8 cellular contexts compared by ENCODE assay signal in the genomic region with DNA sequence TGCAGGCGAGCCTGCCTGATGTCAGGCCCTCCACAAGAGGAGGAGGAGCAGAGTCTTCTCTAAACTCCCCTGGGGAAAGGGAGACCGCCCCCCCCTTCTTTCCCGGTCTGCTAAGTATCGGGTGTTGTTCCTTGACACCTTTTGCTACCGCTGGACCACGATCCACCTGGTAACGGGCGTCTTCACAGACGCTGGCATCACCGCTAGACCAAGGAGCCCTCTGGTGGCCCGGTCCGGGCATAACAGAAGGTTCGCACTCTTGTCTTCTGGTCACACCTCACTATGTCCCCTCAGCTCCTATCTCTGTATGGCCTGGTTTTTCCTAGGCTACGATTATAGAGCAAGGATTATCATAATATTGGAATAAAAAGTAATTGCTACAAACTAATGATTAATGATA.
DNase-seq lines count a peak whose midpoint lies in the region; TF ChIP-seq lines count a peak whose summit lies in the region.
"Not testable (repeated sequence)": the region's sequence is repeated elsewhere in the genome, so short reads cannot be mapped to it uniquely, and the experiment has no call there.

No MANE protein-coding gene starts in this region.

- H3K9me3 ChIP-seq in prostate gland = not testable (repeated sequence)

- not testable (repeated sequence) for H3K4me3 ChIP-seq in prostate gland

- not testable (repeated sequence) for TF ChIP-seq POLR2A in prostate gland (IDR thresholded peaks at IDR 0.05)

- DNase-seq in HT-29 (ENCODE audit: low spot score) (peak; percentile 56), T-helper 22 cell (ENCODE audit: low read depth) (peak; percentile 26), activated T-helper 1 cell treated with Interleukin-2 at 50 U/mL for 16 hours (ENCODE audit: low read depth) (peak; percentile 31), dermis microvascular lymphatic vessel endothelial cell (ENCODE audit: low read depth in 2 of 2) (peak; percentile 3 to 53), inferior parietal cortex (ENCODE audit: extremely low spot score) (peak; percentile 18), prostate gland (ENCODE audit: low spot score) (peak; percentile 26)
- peak; percentile 11 to 25 for DNase-seq in stimulated activated CD8-positive, alpha-beta memory T cell treated with anti-CD3 and anti-CD28 coated beads, Interleukin-4, amount 100 ng/mL, for 4 hours (ENCODE audit: low read depth in 2 of 2, low spot score in 1 of 2)

- 32% methylated on average over 13 of the region's 14 CpGs for WGBS in prostate gland

- TF ChIP-seq CTCF in C4-2B (conservative IDR thresholded peaks at IDR 0.05) (peak; percentile 69), prostate gland (IDR thresholded peaks at IDR 0.05) (peak in 2 of 4 experiments; percentile 25 to 40)

- intact Hi-C loops in prostate gland (cut with DNase I) = not testable (repeated sequence)

- not testable (repeated sequence) for H3K36me3 ChIP-seq in prostate gland

- H3K27me3 ChIP-seq in prostate gland (replicated peaks; ENCODE audit: insufficient read depth) = not testable (repeated sequence)

- not testable (repeated sequence) for H3K27ac ChIP-seq in C4-2B, prostate gland

- H3K4me1 ChIP-seq in prostate gland (replicated peaks) = not testable (repeated sequence)
